Comparison of ENCODE assay signal across 8 cellular contexts in genomic region chr1:84271452-84272273, GRCh38. TPM values are rescaled to one million over a fixed set of nuclear protein-coding genes. Genes with fewer than 3 reads are reported as not detected.
DNase-seq lines count a peak whose midpoint lies in the region; ATAC-seq and TF ChIP-seq lines count a peak whose summit lies in the region.

No MANE protein-coding gene starts in this region.

- no peak overlapping the region for H3K27ac ChIP-seq in GM23248

- H3K4me1 Mint-ChIP-seq in activated naive CD8-positive, alpha-beta T cell treated with anti-CD3 and anti-CD28 coated beads, Interleukin-2, amount 10 ng/mL, durations not matched to agents 7 days and 5 days: peaks cover 3% of the 10 kb centered on the region
- peaks cover 61% of the 10 kb centered on the region for H3K4me1 Mint-ChIP-seq in nephron progenitor cell

- peaks cover 4% of the 10 kb centered on the region; the same call in 1 of the 2 replicates for H3F3A ChIP-seq in GM23248 (ENCODE audit: insufficient read depth)

- H3K9ac ChIP-seq in GM23248: no peak overlapping the region

- H3K4me2 ChIP-seq in GM23248 (ENCODE audit: unreplicated experiment): no peak overlapping the region

- H3K27me3 ChIP-seq in GM23248 (replicated peaks; ENCODE audit: insufficient read depth): no peaks in the 10 kb centered on the region

- POLR2A ChIA-PET in activated naive CD8-positive, alpha-beta T cell treated with anti-CD3 and anti-CD28 coated beads, Interleukin-2, amount 10 ng/mL, durations not matched to agents 7 days and 5 days (lab: Charles Lee): no interaction called here

- H3K36me3 ChIP-seq in GM23248 (ENCODE audit: low read depth): no peaks in the 10 kb centered on the region

- WGBS in GM23248 (ENCODE audit: low coverage in 1 of 2, low lambda C conversion rate in 2 of 2, missing lambda C conversion rate in 2 of 2), 2 experiments: 44 to 45% methylated on average over 7 of the region's 7 CpGs

- no peaks in the 10 kb centered on the region for H3K9me3 ChIP-seq in GM23248 (ENCODE audit: low read depth)

- peak overlapping the region; percentile 50 for H3K27ac Mint-ChIP-seq in activated naive CD8-positive, alpha-beta T cell treated with anti-CD3 and anti-CD28 coated beads, Interleukin-2, amount 10 ng/mL, durations not matched to agents 7 days and 5 days
- peak overlapping the region; percentile 97 for H3K27ac Mint-ChIP-seq in nephron progenitor cell

- peak overlapping the region; percentile 44 for H3K4me3 Mint-ChIP-seq in activated naive CD8-positive, alpha-beta T cell treated with anti-CD3 and anti-CD28 coated beads, Interleukin-2, amount 10 ng/mL, durations not matched to agents 7 days and 5 days
- peak overlapping the region; percentile 54 for H3K4me3 Mint-ChIP-seq in nephron progenitor cell

- H3K4me1 ChIP-seq in GM23248 (ENCODE audit: insufficient read depth): peaks cover 4% of the 10 kb centered on the region; the same call in 1 of the 2 replicates

- no peaks in the 10 kb centered on the region for H3K79me2 ChIP-seq in GM23248 (ENCODE audit: insufficient read depth)

- peak; percentile 96 for ATAC-seq in GM18508 (IDR thresholded peaks at IDR 0.05; ENCODE audit: insufficient read depth, unreplicated experiment)
- ATAC-seq in activated naive CD8-positive, alpha-beta T cell treated with anti-CD3 and anti-CD28 coated beads, Interleukin-2, amount 10 ng/mL, durations not matched to agents 7 days and 5 days (ENCODE audit: low read depth): peak; percentile 47

- peak overlapping the region; percentile 25 for H2AFZ ChIP-seq in GM23248

- H4K20me1 ChIP-seq in GM23248 (ENCODE audit: insufficient read depth): no peaks in the 10 kb centered on the region

- DNase-seq in GM23248: peak; percentile 52
- peak; percentile 78 for DNase-seq in KBM-7
- DNase-seq in activated naive CD8-positive, alpha-beta T cell treated with anti-CD3 and anti-CD28 coated beads, Interleukin-2, amount 10 ng/mL, durations not matched to agents 7 days and 5 days: no peak
- DNase-seq in nephron progenitor cell: peak; percentile 7
- DNase-seq in midbrain (lab: John Stamatoyannopoulos, UW): no peak
- DNase-seq in T-helper 9 cell: no peak
- DNase-seq in activated gamma-delta T cell treated with Interleukin-2 at 50 U/mL for 16 hours: no peak

- no peaks in the 10 kb centered on the region for H3K9me2 ChIP-seq in GM23248 (ENCODE audit: insufficient read depth)

- H3K9me3 Mint-ChIP-seq in activated naive CD8-positive, alpha-beta T cell treated with anti-CD3 and anti-CD28 coated beads, Interleukin-2, amount 10 ng/mL, durations not matched to agents 7 days and 5 days: peaks cover 3% of the 10 kb centered on the region
- H3K9me3 Mint-ChIP-seq in nephron progenitor cell: peaks cover 35% of the 10 kb centered on the region

- H3K27me3 Mint-ChIP-seq in activated naive CD8-positive, alpha-beta T cell treated with anti-CD3 and anti-CD28 coated beads, Interleukin-2, amount 10 ng/mL, durations not matched to agents 7 days and 5 days: no peaks in the 10 kb centered on the region
- no peaks in the 10 kb centered on the region for H3K27me3 Mint-ChIP-seq in nephron progenitor cell (ENCODE audit: low read depth, poor library complexity)

- H3K36me3 Mint-ChIP-seq in activated naive CD8-positive, alpha-beta T cell treated with anti-CD3 and anti-CD28 coated beads, Interleukin-2, amount 10 ng/mL, durations not matched to agents 7 days and 5 days: peaks cover 3% of the 10 kb centered on the region
- peaks cover 19% of the 10 kb centered on the region for H3K36me3 Mint-ChIP-seq in nephron progenitor cell (ENCODE audit: low read depth)

- no peak overlapping the region for H3K4me3 ChIP-seq in GM23248

- TF ChIP-seq CTCF in nephron progenitor cell (IDR thresholded peaks at IDR 0.05): no peak

- in situ Hi-C loops in GM23248 (cut with MboI) (no loop called here), KBM-7 (cut with MboI; ENCODE audit: low pct_unique_long_range_greater_than_20kb, low sequenced_read_pairs) (loop anchor here (25.0 kb wide), 1 partner anchor 109 kb away; no protein-coding TSS in a partner anchor)

RNA-seq across cellular contexts. Expression of gene SAMD13, which starts 29.8 kb away (rescaled TPM):
- total RNA-seq in GM23248 (2014; rRNA removed; shearing (Covaris generic)): 0.51 and 0.65 TPM in 2 replicates
- 0.71 and 0.78 TPM in 2 replicates for polyA plus RNA-seq in GM23248 (2016; fragmentation: Nextera tagmentation; extraction: Ambion mirVana)
- total RNA-seq in activated naive CD8-positive, alpha-beta T cell treated with anti-CD3 and anti-CD28 coated beads, Interleukin-2, amount 10 ng/mL, durations not matched to agents 7 days and 5 days: 1 to 10 TPM in 1 of 2 experiments, under 1 TPM in 1; 0.77 to 1.2 TPM

Comparison
In these comparisons a context has a peak if more than half of its experiments do, and no peak if none do; other contexts are left out.
1. DNase-seq: peak in GM23248 (single experiment), KBM-7 (single experiment) and nephron progenitor cell (single experiment); none in activated naive CD8-positive, alpha-beta T cell treated with anti-CD3 and anti-CD28 coated beads, Interleukin-2, amount 10 ng/mL, durations not matched to agents 7 days and 5 days (single experiment), midbrain (single experiment), T-helper 9 cell (single experiment) and activated gamma-delta T cell treated with Interleukin-2 at 50 U/mL for 16 hours (single experiment).